Comparison of ENCODE assay signal across 8 cellular contexts in the genomic region with DNA sequence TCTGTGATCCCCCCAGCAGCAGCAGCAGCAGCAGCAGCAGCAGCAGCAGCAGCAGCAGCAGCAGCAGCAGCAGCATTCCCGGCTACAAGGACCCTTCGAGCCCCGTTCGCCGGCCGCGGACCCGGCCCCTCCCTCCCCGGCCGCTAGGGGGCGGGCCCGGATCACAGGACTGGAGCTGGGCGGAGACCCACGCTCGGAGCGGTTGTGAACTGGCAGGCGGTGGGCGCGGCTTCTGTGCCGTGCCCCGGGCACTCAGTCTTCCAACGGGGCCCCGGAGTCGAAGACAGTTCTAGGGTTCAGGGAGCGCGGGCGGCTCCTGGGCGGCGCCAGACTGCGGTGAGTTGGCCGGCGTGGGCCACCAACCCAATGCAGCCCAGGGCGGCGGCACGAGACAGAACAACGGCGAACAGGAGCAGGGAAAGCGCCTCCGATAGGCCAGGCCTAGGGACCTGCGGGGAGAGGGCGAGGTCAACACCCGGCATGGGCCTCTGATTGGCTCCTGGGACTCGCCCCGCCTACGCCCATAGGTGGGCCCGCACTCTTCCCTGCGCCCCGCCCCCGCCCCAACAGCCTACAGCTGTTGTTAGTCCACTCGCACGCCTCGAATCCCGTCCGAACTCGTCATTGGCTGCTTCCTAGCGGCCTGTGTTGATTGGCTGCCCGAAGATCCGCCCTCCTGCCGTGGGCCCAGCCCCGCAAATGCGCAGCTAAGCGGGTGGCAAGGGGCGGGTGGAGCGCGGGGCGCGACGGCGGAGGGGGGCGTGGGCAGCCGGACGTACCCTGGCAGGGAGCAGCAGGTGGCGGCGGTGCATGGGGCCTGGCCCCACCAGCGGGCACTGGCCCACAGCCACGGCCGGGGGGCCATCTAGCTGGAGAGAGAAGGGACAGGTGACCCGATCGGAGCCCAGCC. TPM values are rescaled to one million over a fixed set of nuclear protein-coding genes. Genes with fewer than 3 reads are reported as not detected.
DNase-seq lines count a peak whose midpoint lies in the region; ATAC-seq and TF ChIP-seq lines count a peak whose summit lies in the region.

No MANE protein-coding gene starts in this region.

- ATAC-seq in GM21423 (IDR thresholded peaks at IDR 0.05; ENCODE audit: unreplicated experiment) = peak; percentile 42

- no peaks in the 10 kb centered on the region for H4K20me1 ChIP-seq in OCI-LY3 (ENCODE audit: insufficient read depth, low read length)

- H3K4me1 ChIP-seq in OCI-LY3 (ENCODE audit: low read length) = peaks cover 4% of the 10 kb centered on the region; the same call in 1 of the 2 replicates
- peaks cover 18 to 33% of the 10 kb centered on the region in 2 donors for H3K4me1 ChIP-seq in mucosa of rectum (ENCODE audit: control insufficient read depth in 2 of 2, insufficient read depth in 2 of 2, low read length in 2 of 2)

- DNase-seq in Caki2 (ENCODE audit: low read depth) (peak; percentile 99), HuH-7 (ENCODE audit: low spot score) (peak; percentile 99), activated T-cell treated with anti-CD3 and anti-CD28 coated beads for 48 hours (ENCODE audit: low read depth) (peak; percentile 90), erythroblast (lab: John Stamatoyannopoulos, UW) (peak; percentile 97 to 98)
- DNase-seq in stimulated activated CD8-positive, alpha-beta memory T cell treated with anti-CD3 and anti-CD28 coated beads, Interleukin-4, amount 100 ng/mL, for 4 hours (ENCODE audit: low read depth in 2 of 2, low spot score in 1 of 2) = peak; percentile 72 to 77

- H3K9me3 ChIP-seq in OCI-LY3 (ENCODE audit: insufficient read depth, low read length) (no peaks in the 10 kb centered on the region), mucosa of rectum (ENCODE audit: control insufficient read depth in 2 of 2, low read length in 2 of 2) (no peaks in the 10 kb centered on the region)

- peak; percentile 63 for TF ChIP-seq POLR2A in erythroblast (IDR thresholded peaks at IDR 0.05; ENCODE audit: low read length)

- peak overlapping the region; percentile 85 for H3K4me2 ChIP-seq in OCI-LY3 (ENCODE audit: low read length)

- H3K27ac ChIP-seq in OCI-LY3 (ENCODE audit: low read length) = peak overlapping the region; percentile 51
- H3K27ac ChIP-seq in mucosa of rectum (ENCODE audit: low read depth in 2 of 2, low read length in 2 of 2) = peak overlapping the region; percentile 96 to 97

- H3K4me3 ChIP-seq in OCI-LY3 (ENCODE audit: low read length) = peak overlapping the region; percentile 75
- peak overlapping the region; percentile 86 to 94 for H3K4me3 ChIP-seq in mucosa of rectum (ENCODE audit: low read length in 2 of 2)

- H3K27me3 ChIP-seq in OCI-LY3 (ENCODE audit: low read depth, low read length) (no peaks in the 10 kb centered on the region), mucosa of rectum (ENCODE audit: control insufficient read depth in 2 of 2, insufficient read depth in 2 of 2, low read length in 2 of 2) (no peaks in the 10 kb centered on the region)

- H3K36me3 ChIP-seq in OCI-LY3 (replicated peaks; ENCODE audit: low read depth, low read length) (no peaks in the 10 kb centered on the region), mucosa of rectum (ENCODE audit: control insufficient read depth in 2 of 2, insufficient read depth in 2 of 2, low read length in 2 of 2) (no peaks in the 10 kb centered on the region)

- in situ Hi-C loops in Caki2 (cut with HindIII; ENCODE audit: low pct_unique_long_range_greater_than_20kb, low sequenced_read_pairs) = no loop called here

- TF ChIP-seq CTCF in OCI-LY3 (IDR thresholded peaks at IDR 0.05; ENCODE audit: low read depth, low read length) = peak; percentile 93

- H3K79me2 ChIP-seq in OCI-LY3 (ENCODE audit: low read length) = no peaks in the 10 kb centered on the region

- H2AFZ ChIP-seq in OCI-LY3 (ENCODE audit: low read depth, low read length) = no peak overlapping the region; the same call in 1 of the 2 replicates

- H3K9ac ChIP-seq in OCI-LY3 (ENCODE audit: low read length) = peak overlapping the region; percentile 48
- peak overlapping the region; percentile 72 to 75 for H3K9ac ChIP-seq in mucosa of rectum (ENCODE audit: low read depth in 1 of 2, low read length in 2 of 2)

RNA-seq across cellular contexts. Expression of a gene that starts 1.4 kb away (rescaled TPM):
- total RNA-seq in Caki2 (2014; rRNA removed; shearing (Covaris generic); ENCODE audit: low replicate concordance) = 14.3 and 15.2 TPM in 2 replicates

RNA-seq across cellular contexts. Expression of a gene that starts 11.8 kb away (rescaled TPM):
- 4.8 and 9.1 TPM in 2 replicates for total RNA-seq in Caki2 (2014; rRNA removed; shearing (Covaris generic); ENCODE audit: low replicate concordance)

RNA-seq across cellular contexts. Expression of a gene that starts 22.2 kb away (rescaled TPM):
- total RNA-seq in Caki2 (2014; rRNA removed; shearing (Covaris generic); ENCODE audit: low replicate concordance) = 22.3 and 25.6 TPM in 2 replicates

RNA-seq across cellular contexts. Expression of a gene that starts 37.2 kb away (rescaled TPM):
- total RNA-seq in Caki2 (2014; rRNA removed; shearing (Covaris generic); ENCODE audit: low replicate concordance) = 0.35 TPM in 1 of 2 replicates, not detected in the other

RNA-seq across cellular contexts. Expression of a gene that starts 39.8 kb away (rescaled TPM):
- total RNA-seq in Caki2 (2014; rRNA removed; shearing (Covaris generic); ENCODE audit: low replicate concordance) = 21.0 and 22.0 TPM in 2 replicates

Comparison
In these comparisons a context has a peak if more than half of its experiments do, and no peak if none do; other contexts are left out.
1. Peak in every context shown above with its lines: DNase-seq, ATAC-seq, H3K4me3 ChIP-seq and H3K27ac ChIP-seq.